15 cellular contexts compared by ENCODE assay signal in the genomic region with DNA sequence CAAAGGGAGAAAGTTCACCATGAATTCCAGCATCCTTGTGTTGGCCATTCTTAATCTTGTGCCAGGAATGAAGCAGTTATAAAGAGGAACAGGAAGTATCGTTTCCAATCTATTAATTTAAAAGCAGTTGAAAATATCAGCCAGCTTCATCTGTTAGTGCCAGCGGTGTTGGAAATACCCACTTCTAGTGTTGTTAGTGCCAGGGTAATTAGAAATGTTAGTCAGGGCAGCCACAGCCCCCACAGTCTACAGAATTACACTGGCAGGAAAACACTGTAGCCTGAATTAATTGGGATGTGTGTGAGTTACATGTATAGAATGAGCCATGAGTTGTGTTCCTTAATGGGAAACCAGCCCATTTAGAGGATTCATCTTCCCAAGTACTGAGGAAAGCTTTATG.
DNase-seq lines count a peak whose midpoint lies in the region; ATAC-seq and TF ChIP-seq lines count a peak whose summit lies in the region.
"Had no signal": no experiment of that assay in that cellular context is flagged by ENCODE, and none has a peak within 500 bp of the region (broad histone marks: within the 10 kb centered on the region; RNA-seq: fewer than 3 reads in every experiment).

No MANE protein-coding gene starts in this region.

- no peak overlapping the region for H3K4me3 Mint-ChIP-seq in WTC11
- H3K4me3 Mint-ChIP-seq in stimulated activated effector memory CD8-positive, alpha-beta T cell treated with anti-CD3 and anti-CD28 coated beads, Interleukin-12 subunit alpha, Interleukin-12 subunit beta, amount 100 ng/mL, for 72 hours = no peak overlapping the region
- H3K4me3 Mint-ChIP-seq: activated CD4-positive, alpha-beta memory T cell treated with anti-CD3 and anti-CD28 coated beads, Interleukin-2, amount 10 ng/mL, durations not matched to agents 7 days and 5 days had no signal

- TF ChIP-seq CTCF in WTC11 (IDR thresholded peaks at IDR 0.05) (no peak), lung (IDR thresholded peaks at IDR 0.05; ENCODE audit: control extremely low read depth, extremely low read depth) (no peak)

- H3K27me3 Mint-ChIP-seq in WTC11 (ENCODE audit: low read depth) = no peaks in the 10 kb centered on the region
- H3K27me3 Mint-ChIP-seq: activated CD4-positive, alpha-beta memory T cell treated with anti-CD3 and anti-CD28 coated beads, Interleukin-2, amount 10 ng/mL, durations not matched to agents 7 days and 5 days had no signal

- H3K79me2 ChIP-seq in GM23248 (ENCODE audit: insufficient read depth) = peaks cover 51% of the 10 kb centered on the region

- H3K9me3 ChIP-seq in GM23248 (ENCODE audit: low read depth) (no peaks in the 10 kb centered on the region), lung (ENCODE audit: control insufficient read depth in 2 of 2, insufficient read depth in 1 of 2, low read length in 1 of 2) (no peaks in the 10 kb centered on the region)
- H3K9me3 ChIP-seq: BLaER1, ovary had no signal

- no peaks in the 10 kb centered on the region for H3K9me2 ChIP-seq in GM23248 (ENCODE audit: insufficient read depth)

- POLR2A ChIA-PET in WTC11 (lab: Charles Lee) = no interaction called here

- H3K27ac ChIP-seq in GM23248 (peak overlapping the region; percentile 90), lung (ENCODE audit: low read depth in 1 of 2, low read length in 1 of 2) (peak overlapping the region; percentile 23 to 84)
- H3K27ac ChIP-seq: BLaER1, SK-N-MC had no signal

- CTCF ChIA-PET in WTC11 (lab: Charles Lee) = interaction anchor here (1.5 to 2.8 kb wide), 2 partner anchors 9 to 12 kb away, joined by 4 to 11 read pairs; no protein-coding TSS in a partner anchor

- H3F3A ChIP-seq in GM23248 (ENCODE audit: insufficient read depth) = peaks cover 75% of the 10 kb centered on the region

- H3K36me3 Mint-ChIP-seq in WTC11 = peaks cover 31% of the 10 kb centered on the region
- peaks cover 64% of the 10 kb centered on the region for H3K36me3 Mint-ChIP-seq in stimulated activated effector memory CD8-positive, alpha-beta T cell treated with anti-CD3 and anti-CD28 coated beads, Interleukin-12 subunit alpha, Interleukin-12 subunit beta, amount 100 ng/mL, for 72 hours

- H4K20me1 ChIP-seq in GM23248 (ENCODE audit: insufficient read depth) = no peaks in the 10 kb centered on the region
- H4K20me1 ChIP-seq: BLaER1 had no signal

- H3K4me1 ChIP-seq in GM23248 (ENCODE audit: insufficient read depth) = peaks cover 62% of the 10 kb centered on the region
- peaks cover 8 to 55% of the 10 kb centered on the region in 2 donors for H3K4me1 ChIP-seq in lung (ENCODE audit: control insufficient read depth in 2 of 2, insufficient read depth in 2 of 2, low read length in 2 of 2)

- WGBS in GM23248 (ENCODE audit: low coverage in 1 of 2, low lambda C conversion rate in 2 of 2, missing lambda C conversion rate in 2 of 2), 2 experiments = 24% methylated on average over 2 of the region's 2 CpGs
- WGBS in lung, 2 donors = 54 to 56% methylated on average over 2 of the region's 2 CpGs

- H3K4me2 ChIP-seq in GM23248 (ENCODE audit: unreplicated experiment) = peak overlapping the region; percentile 1

- H3K27me3 ChIP-seq in GM23248 (replicated peaks; ENCODE audit: insufficient read depth) = no peaks in the 10 kb centered on the region
- no peaks in the 10 kb centered on the region for H3K27me3 ChIP-seq in lung (ENCODE audit: control insufficient read depth, insufficient read depth)
- H3K27me3 ChIP-seq: BLaER1, ovary had no signal

- 0 out of 2 replicates have a peak overlapping the region, but pooled peaks have one; percentile 55 for H3K27ac Mint-ChIP-seq in WTC11
- peak overlapping the region; percentile 73 for H3K27ac Mint-ChIP-seq in stimulated activated effector memory CD8-positive, alpha-beta T cell treated with anti-CD3 and anti-CD28 coated beads, Interleukin-12 subunit alpha, Interleukin-12 subunit beta, amount 100 ng/mL, for 72 hours
- H3K27ac Mint-ChIP-seq: activated CD4-positive, alpha-beta memory T cell treated with anti-CD3 and anti-CD28 coated beads, Interleukin-2, amount 10 ng/mL, durations not matched to agents 7 days and 5 days had no signal

- peaks cover 30% of the 10 kb centered on the region for H3K36me3 ChIP-seq in GM23248 (ENCODE audit: low read depth)
- H3K36me3 ChIP-seq in lung (ENCODE audit: control insufficient read depth in 2 of 2, insufficient read depth in 2 of 2, low read length in 2 of 2) = peaks cover 2 to 16% of the 10 kb centered on the region in 2 donors
- H3K36me3 ChIP-seq: ovary had no signal

- no peak overlapping the region for H2AFZ ChIP-seq in GM23248

- H3K9me3 Mint-ChIP-seq in WTC11 = no peaks in the 10 kb centered on the region
- no peaks in the 10 kb centered on the region for H3K9me3 Mint-ChIP-seq in stimulated activated effector memory CD8-positive, alpha-beta T cell treated with anti-CD3 and anti-CD28 coated beads, Interleukin-12 subunit alpha, Interleukin-12 subunit beta, amount 100 ng/mL, for 72 hours
- H3K9me3 Mint-ChIP-seq: activated CD4-positive, alpha-beta memory T cell treated with anti-CD3 and anti-CD28 coated beads, Interleukin-2, amount 10 ng/mL, durations not matched to agents 7 days and 5 days had no signal

- H3K9ac ChIP-seq in GM23248 = no peak overlapping the region
- H3K9ac ChIP-seq: BLaER1 had no signal

- H3K4me1 Mint-ChIP-seq in WTC11 = peaks cover 4% of the 10 kb centered on the region
- peaks cover 19% of the 10 kb centered on the region for H3K4me1 Mint-ChIP-seq in stimulated activated effector memory CD8-positive, alpha-beta T cell treated with anti-CD3 and anti-CD28 coated beads, Interleukin-12 subunit alpha, Interleukin-12 subunit beta, amount 100 ng/mL, for 72 hours

- ATAC-seq in WTC11 (no peak), lung (ENCODE audit: insufficient read depth, low FRiP score) (no peak), HG03280 (IDR thresholded peaks at IDR 0.05; ENCODE audit: unreplicated experiment) (no peak), GM21381 (IDR thresholded peaks at IDR 0.05; ENCODE audit: unreplicated experiment) (no peak)
- no peak for ATAC-seq in stimulated activated effector memory CD8-positive, alpha-beta T cell treated with anti-CD3 and anti-CD28 coated beads, Interleukin-12 subunit alpha, Interleukin-12 subunit beta, amount 100 ng/mL, for 72 hours

- DNase-seq in GM23248 = peak; percentile 33
- DNase-seq in WTC11 (ENCODE audit: low spot score) = no peak
- DNase-seq in lung (ENCODE audit: low spot score) = no peak
- DNase-seq in stimulated activated effector memory CD8-positive, alpha-beta T cell treated with anti-CD3 and anti-CD28 coated beads, Interleukin-12 subunit alpha, Interleukin-12 subunit beta, amount 100 ng/mL, for 72 hours (ENCODE audit: low spot score in 2 of 2) = no peak
- DNase-seq in activated gamma-delta T cell treated with Interleukin-2 at 50 U/mL for 16 hours = no peak
- DNase-seq in NCI-H524 treated with DMSO at 0.1 percent for 48 hours (lab: John Stamatoyannopoulos, UW) = no peak
- DNase-seq: activated CD4-positive, alpha-beta memory T cell treated with anti-CD3 and anti-CD28 coated beads, Interleukin-2, amount 10 ng/mL, durations not matched to agents 7 days and 5 days; DMS79 treated with DMSO at 0.1 percent for 48 hours; NCI-H1694 treated with DMSO at 0.1 percent for 48 hours; NCI-H510A treated with DMSO at 0.1 percent for 48 hours; ovary had no signal

- in situ Hi-C loops in GM23248 (cut with MboI) = no loop called here

- H3K4me3 ChIP-seq in GM23248 (no peak overlapping the region), lung (no peak overlapping the region)
- H3K4me3 ChIP-seq: BLaER1, ovary, SK-N-MC had no signal

TF ChIP-seq in WTC11, 78 proteins besides CTCF, POLR2A, EP300 and RAD21 (continues in another document):
- TF ChIP-seq GTF2I (CRISPR knock-in tag; conservative IDR thresholded peaks at IDR 0.05) (no peak), CBFB (CRISPR knock-in tag; IDR thresholded peaks at IDR 0.05; ENCODE audit: low read depth) (no peak), MXD4 (CRISPR knock-in tag; IDR thresholded peaks at IDR 0.05; ENCODE audit: borderline replicate concordance) (no peak), ZNF317 (CRISPR knock-in tag; IDR thresholded peaks at IDR 0.05; ENCODE audit: borderline replicate concordance, low read depth) (no peak)
- TF ChIP-seq, protein P1, sequence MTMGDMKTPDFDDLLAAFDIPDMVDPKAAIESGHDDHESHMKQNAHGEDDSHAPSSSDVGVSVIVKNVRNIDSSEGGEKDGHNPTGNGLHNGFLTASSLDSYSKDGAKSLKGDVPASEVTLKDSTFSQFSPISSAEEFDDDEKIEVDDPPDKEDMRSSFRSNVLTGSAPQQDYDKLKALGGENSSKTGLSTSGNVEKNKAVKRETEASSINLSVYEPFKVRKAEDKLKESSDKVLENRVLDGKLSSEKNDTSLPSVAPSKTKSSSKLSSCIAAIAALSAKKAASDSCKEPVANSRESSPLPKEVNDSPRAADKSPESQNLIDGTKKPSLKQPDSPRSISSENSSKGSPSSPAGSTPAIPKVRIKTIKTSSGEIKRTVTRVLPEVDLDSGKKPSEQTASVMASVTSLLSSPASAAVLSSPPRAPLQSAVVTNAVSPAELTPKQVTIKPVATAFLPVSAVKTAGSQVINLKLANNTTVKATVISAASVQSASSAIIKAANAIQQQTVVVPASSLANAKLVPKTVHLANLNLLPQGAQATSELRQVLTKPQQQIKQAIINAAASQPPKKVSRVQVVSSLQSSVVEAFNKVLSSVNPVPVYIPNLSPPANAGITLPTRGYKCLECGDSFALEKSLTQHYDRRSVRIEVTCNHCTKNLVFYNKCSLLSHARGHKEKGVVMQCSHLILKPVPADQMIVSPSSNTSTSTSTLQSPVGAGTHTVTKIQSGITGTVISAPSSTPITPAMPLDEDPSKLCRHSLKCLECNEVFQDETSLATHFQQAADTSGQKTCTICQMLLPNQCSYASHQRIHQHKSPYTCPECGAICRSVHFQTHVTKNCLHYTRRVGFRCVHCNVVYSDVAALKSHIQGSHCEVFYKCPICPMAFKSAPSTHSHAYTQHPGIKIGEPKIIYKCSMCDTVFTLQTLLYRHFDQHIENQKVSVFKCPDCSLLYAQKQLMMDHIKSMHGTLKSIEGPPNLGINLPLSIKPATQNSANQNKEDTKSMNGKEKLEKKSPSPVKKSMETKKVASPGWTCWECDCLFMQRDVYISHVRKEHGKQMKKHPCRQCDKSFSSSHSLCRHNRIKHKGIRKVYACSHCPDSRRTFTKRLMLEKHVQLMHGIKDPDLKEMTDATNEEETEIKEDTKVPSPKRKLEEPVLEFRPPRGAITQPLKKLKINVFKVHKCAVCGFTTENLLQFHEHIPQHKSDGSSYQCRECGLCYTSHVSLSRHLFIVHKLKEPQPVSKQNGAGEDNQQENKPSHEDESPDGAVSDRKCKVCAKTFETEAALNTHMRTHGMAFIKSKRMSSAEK (CRISPR knock-in tag; IDR thresholded peaks at IDR 0.05; ENCODE audit: borderline replicate concordance) = no peak
